8 cellular contexts compared by ENCODE assay signal in the genomic region with DNA sequence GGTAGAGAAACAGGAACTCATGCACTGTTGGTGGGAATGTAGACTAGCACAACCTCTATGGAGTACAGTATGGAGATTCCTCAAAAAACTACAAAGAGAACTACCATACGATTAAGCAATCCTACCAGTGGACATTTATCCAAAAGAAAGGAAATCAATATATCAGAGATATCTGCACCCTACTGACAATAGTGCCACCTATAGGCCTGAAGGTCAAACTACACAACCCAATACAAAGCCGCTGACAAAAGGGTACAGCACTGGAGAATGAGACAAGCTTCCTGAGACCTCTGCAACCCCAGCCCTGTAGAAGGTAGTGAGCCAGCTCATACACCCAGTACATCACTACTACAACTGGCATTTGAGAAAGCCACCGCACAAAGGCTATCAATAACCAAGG.
A peak's percentile ranks its signal among the peaks of the same experiment; 100 is the strongest.
DNase-seq lines count a peak whose midpoint lies in the region; ATAC-seq, FAIRE-seq and TF ChIP-seq lines count a peak whose summit lies in the region.
"Had no signal": no experiment of that assay in that cellular context is flagged by ENCODE, and none has a peak within 500 bp of the region (broad histone marks: within the 10 kb centered on the region; RNA-seq: fewer than 3 reads in every experiment).

No MANE protein-coding gene starts in this region.

- 65% methylated on average over 3 of the region's 3 CpGs for WGBS in GM12878 (ENCODE audit: insufficient coverage, insufficient replicate concordance, low lambda C conversion rate, missing lambda C conversion rate)

- SMC1A ChIA-PET in GM12878 (lab: Charles Lee; ENCODE audit: uncharacterized antibody, unreplicated experiment) = interaction anchor here (1.2 kb wide), 1 partner anchor 543 kb away, joined by 4 read pairs; no protein-coding TSS in a partner anchor

- intact Hi-C loops in GM12878 (cut with micrococcal nuclease; ENCODE audit: unreplicated experiment) (no loop called here), mucosa of descending colon (cut with DNase I, micrococcal nuclease) (no loop called here)

- TF ChIP-seq CTCF in GM12878 (IDR thresholded peaks at IDR 0.05 in 2 of 3, conservative IDR thresholded peaks at IDR 0.05 in 1 of 3; ENCODE audit: control insufficient read depth in 2 of 3, extremely low read depth in 1 of 3, insufficient read depth in 1 of 3, low read depth in 3 of 3, low read length in 3 of 3) (peak in 2 of 3 experiments; percentile 38 to 46; a peak in 3 of 6 replicates), mucosa of descending colon (IDR thresholded peaks at IDR 0.05) (no peak), omental fat pad (IDR thresholded peaks at IDR 0.05) (no peak)

- peak; percentile 47 for ATAC-seq in HG02798 (IDR thresholded peaks at IDR 0.05; ENCODE audit: poor library complexity, unreplicated experiment)
- peak; percentile 67 for ATAC-seq in GM12878
- ATAC-seq in mucosa of descending colon = peak; percentile 25
- ATAC-seq in omental fat pad (ENCODE audit: low FRiP score) = no peak
- no peak for ATAC-seq in GM21737 (IDR thresholded peaks at IDR 0.05; ENCODE audit: unreplicated experiment)

- no peaks in the 10 kb centered on the region for H3K4me1 ChIP-seq in GM12878 (ENCODE audit: control insufficient read depth, insufficient read depth, low read length)
- H3K4me1 ChIP-seq in mucosa of descending colon (ENCODE audit: low read depth) = no peaks in the 10 kb centered on the region

- H3K27ac ChIP-seq in GM12878 (ENCODE audit: control insufficient read depth, insufficient read depth) = no peak overlapping the region

- POLR2A ChIA-PET in GM12878 (lab: Charles Lee) = no interaction called here

- H3K4me3 ChIP-seq in GM12878 (no peak overlapping the region), mucosa of descending colon (no peak overlapping the region)

- H3K4me2 ChIP-seq in GM12878 (ENCODE audit: control insufficient read depth, insufficient read depth) = no peak overlapping the region

- no peaks in the 10 kb centered on the region for H3K36me3 ChIP-seq in GM12878 (ENCODE audit: control insufficient read depth in 2 of 2, insufficient read depth in 2 of 2, low read length in 1 of 2)
- H3K36me3 ChIP-seq in mucosa of descending colon (ENCODE audit: low read depth) = no peaks in the 10 kb centered on the region

- TF ChIP-seq RAD21 in GM12878 (IDR thresholded peaks at IDR 0.05; ENCODE audit: insufficient read depth, low read depth, low read length) = no peak

- RAD21 ChIA-PET in GM12878 (lab: Charles Lee; ENCODE audit: unreplicated experiment) = interaction anchor here (0.5 kb wide), 1 partner anchor 43 kb away, joined by 3 read pairs; no protein-coding TSS in a partner anchor

- no peak for FAIRE-seq in GM12878 (lab: Jason Lieb, UNC)

- no peaks in the 10 kb centered on the region for H3K79me2 ChIP-seq in GM12878 (ENCODE audit: control insufficient read depth, insufficient read depth, low read length)

- no peak for TF ChIP-seq POLR2A in GM12878 (IDR thresholded peaks at IDR 0.05; ENCODE audit: low read depth, low read length)

- H4K20me1 ChIP-seq in GM12878 (ENCODE audit: control insufficient read depth, insufficient read depth) = no peaks in the 10 kb centered on the region

- H2AFZ ChIP-seq in GM12878 (ENCODE audit: control insufficient read depth, low read depth, low read length) = no peak overlapping the region

- TF ChIP-seq EP300 in GM12878 (IDR thresholded peaks at IDR 0.05; ENCODE audit: borderline replicate concordance in 1 of 2, control insufficient read depth in 1 of 2, low read depth in 2 of 2, low read length in 2 of 2) = no peak

- CTCF ChIA-PET in GM12878 (lab: Yijun Ruan, JAX) = interaction anchor here (0.7 to 1.3 kb wide), 7 partner anchors 8 to 631 kb away, joined by 3 to 7 read pairs (median 3); no protein-coding TSS in a partner anchor

- H3K9me3 ChIP-seq in GM12878 (replicated peaks; ENCODE audit: control insufficient read depth, insufficient read depth, low read length) = no peaks in the 10 kb centered on the region; the same call in 2 of the 3 replicates
- H3K9me3 ChIP-seq in mucosa of descending colon = peaks cover under 1% of the 10 kb centered on the region

- H3K9ac ChIP-seq in GM12878 (ENCODE audit: control insufficient read depth, insufficient read depth, low read length) = no peak overlapping the region

- BruUV-seq in GM12878 (replicated peaks; lab: Mats Ljungman, UMichigan) = no TSS peak

- in situ Hi-C loops in GM12878 (cut with MboI) = no loop called here

- peak; percentile 26 for DNase-seq in EL
- DNase-seq in GM12878 (ENCODE audit: low read depth, low spot score) = no peak
- no peak for DNase-seq in mucosa of descending colon
- DNase-seq in omental fat pad (ENCODE audit: low spot score) = no peak
- no peak for DNase-seq in NCI-H748 (lab: John Stamatoyannopoulos, UW; ENCODE audit: unreplicated experiment)
- DNase-seq: naive B cell had no signal

- H3K27me3 ChIP-seq in GM12878 (replicated peaks in 1 of 2; ENCODE audit: control insufficient read depth in 2 of 2, insufficient read depth in 2 of 2, low read length in 1 of 2) = no peaks in the 10 kb centered on the region

TF ChIP-seq in GM12878, 131 proteins besides CTCF, POLR2A, EP300 and RAD21:
- TF ChIP-seq ZNF622 (IDR thresholded peaks at IDR 0.05) (no peak), ESRRA (IDR thresholded peaks at IDR 0.05; ENCODE audit: low read length) (no peak), ZZZ3 (IDR thresholded peaks at IDR 0.05; ENCODE audit: control insufficient read depth, insufficient read length, low read depth) (no peak), POLR2AphosphoS2 (IDR thresholded peaks at IDR 0.05; ENCODE audit: low read depth, low read length) (no peak), YBX1 (IDR thresholded peaks at IDR 0.05) (no peak), IRF4 (IDR thresholded peaks at IDR 0.05; ENCODE audit: low read depth, low read length) (no peak), IKZF2 (IDR thresholded peaks at IDR 0.05) (no peak), ZNF384 (IDR thresholded peaks at IDR 0.05; ENCODE audit: borderline replicate concordance, low read depth, low read length) (no peak), GATAD2B (conservative IDR thresholded peaks at IDR 0.05; ENCODE audit: low read depth) (no peak), NR2C2 (IDR thresholded peaks at IDR 0.05; ENCODE audit: borderline replicate concordance, control insufficient read depth, insufficient read length, low read depth) (no peak), BMI1 (IDR thresholded peaks at IDR 0.05; ENCODE audit: borderline replicate concordance) (no peak), CREB1 (IDR thresholded peaks at IDR 0.05; ENCODE audit: low read depth) (no peak)
- TF ChIP-seq, protein P1, sequence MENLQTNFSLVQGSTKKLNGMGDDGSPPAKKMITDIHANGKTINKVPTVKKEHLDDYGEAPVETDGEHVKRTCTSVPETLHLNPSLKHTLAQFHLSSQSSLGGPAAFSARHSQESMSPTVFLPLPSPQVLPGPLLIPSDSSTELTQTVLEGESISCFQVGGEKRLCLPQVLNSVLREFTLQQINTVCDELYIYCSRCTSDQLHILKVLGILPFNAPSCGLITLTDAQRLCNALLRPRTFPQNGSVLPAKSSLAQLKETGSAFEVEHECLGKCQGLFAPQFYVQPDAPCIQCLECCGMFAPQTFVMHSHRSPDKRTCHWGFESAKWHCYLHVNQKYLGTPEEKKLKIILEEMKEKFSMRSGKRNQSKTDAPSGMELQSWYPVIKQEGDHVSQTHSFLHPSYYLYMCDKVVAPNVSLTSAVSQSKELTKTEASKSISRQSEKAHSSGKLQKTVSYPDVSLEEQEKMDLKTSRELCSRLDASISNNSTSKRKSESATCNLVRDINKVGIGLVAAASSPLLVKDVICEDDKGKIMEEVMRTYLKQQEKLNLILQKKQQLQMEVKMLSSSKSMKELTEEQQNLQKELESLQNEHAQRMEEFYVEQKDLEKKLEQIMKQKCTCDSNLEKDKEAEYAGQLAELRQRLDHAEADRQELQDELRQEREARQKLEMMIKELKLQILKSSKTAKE (IDR thresholded peaks at IDR 0.05; ENCODE audit: low read depth, poor library complexity, severe bottlenecking) = no peak
- TF ChIP-seq, protein P2, sequence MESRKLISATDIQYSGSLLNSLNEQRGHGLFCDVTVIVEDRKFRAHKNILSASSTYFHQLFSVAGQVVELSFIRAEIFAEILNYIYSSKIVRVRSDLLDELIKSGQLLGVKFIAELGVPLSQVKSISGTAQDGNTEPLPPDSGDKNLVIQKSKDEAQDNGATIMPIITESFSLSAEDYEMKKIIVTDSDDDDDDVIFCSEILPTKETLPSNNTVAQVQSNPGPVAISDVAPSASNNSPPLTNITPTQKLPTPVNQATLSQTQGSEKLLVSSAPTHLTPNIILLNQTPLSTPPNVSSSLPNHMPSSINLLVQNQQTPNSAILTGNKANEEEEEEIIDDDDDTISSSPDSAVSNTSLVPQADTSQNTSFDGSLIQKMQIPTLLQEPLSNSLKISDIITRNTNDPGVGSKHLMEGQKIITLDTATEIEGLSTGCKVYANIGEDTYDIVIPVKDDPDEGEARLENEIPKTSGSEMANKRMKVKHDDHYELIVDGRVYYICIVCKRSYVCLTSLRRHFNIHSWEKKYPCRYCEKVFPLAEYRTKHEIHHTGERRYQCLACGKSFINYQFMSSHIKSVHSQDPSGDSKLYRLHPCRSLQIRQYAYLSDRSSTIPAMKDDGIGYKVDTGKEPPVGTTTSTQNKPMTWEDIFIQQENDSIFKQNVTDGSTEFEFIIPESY (IDR thresholded peaks at IDR 0.05) = no peak
- TF ChIP-seq, protein P3, sequence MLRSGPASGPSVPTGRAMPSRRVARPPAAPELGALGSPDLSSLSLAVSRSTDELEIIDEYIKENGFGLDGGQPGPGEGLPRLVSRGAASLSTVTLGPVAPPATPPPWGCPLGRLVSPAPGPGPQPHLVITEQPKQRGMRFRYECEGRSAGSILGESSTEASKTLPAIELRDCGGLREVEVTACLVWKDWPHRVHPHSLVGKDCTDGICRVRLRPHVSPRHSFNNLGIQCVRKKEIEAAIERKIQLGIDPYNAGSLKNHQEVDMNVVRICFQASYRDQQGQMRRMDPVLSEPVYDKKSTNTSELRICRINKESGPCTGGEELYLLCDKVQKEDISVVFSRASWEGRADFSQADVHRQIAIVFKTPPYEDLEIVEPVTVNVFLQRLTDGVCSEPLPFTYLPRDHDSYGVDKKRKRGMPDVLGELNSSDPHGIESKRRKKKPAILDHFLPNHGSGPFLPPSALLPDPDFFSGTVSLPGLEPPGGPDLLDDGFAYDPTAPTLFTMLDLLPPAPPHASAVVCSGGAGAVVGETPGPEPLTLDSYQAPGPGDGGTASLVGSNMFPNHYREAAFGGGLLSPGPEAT (IDR thresholded peaks at IDR 0.05; ENCODE audit: low read depth) = no peak

Comparison
In these comparisons a context has a peak if more than half of its experiments do, and no peak if none do; other contexts are left out.
1. ATAC-seq: peak in HG02798 (single experiment), GM12878 (single experiment) and mucosa of descending colon (single experiment); none in omental fat pad (single experiment) and GM21737 (single experiment).
2. CTCF ChIP-seq: peak in GM12878 (2 of 3); none in mucosa of descending colon (single experiment) and omental fat pad (0 of 3).